In genomic region chr5:56479701-56480304, GRCh38 we compare ENCODE assay signal across 8 cellular contexts.
DNase-seq lines count a peak whose midpoint lies in the region; ATAC-seq lines count a peak whose summit lies in the region.

No MANE protein-coding gene starts in this region.

- peak; percentile 39 for ATAC-seq in HG03108 (IDR thresholded peaks at IDR 0.05; ENCODE audit: unreplicated experiment)
- ATAC-seq in GM21825 (IDR thresholded peaks at IDR 0.05; ENCODE audit: unreplicated experiment): no peak

- H3K27me3 Mint-ChIP-seq in activated T-helper 2 cell treated with anti-CD3 and anti-CD28 coated beads, Interferon-gamma antibody, Interleukin-2, Interleukin-4, amounts not matched to agents 10 μg/mL and 5 μg/mL and 100 μg/mL, durations not matched to agents 14 hours and 24 hours and 36 hours (ENCODE audit: low read depth): no peaks in the 10 kb centered on the region

- DNase-seq in G401 (ENCODE audit: low spot score): peak; percentile 82
- DNase-seq in activated T-helper 2 cell treated with anti-CD3 and anti-CD28 coated beads, Interferon-gamma antibody, Interleukin-2, Interleukin-4, amounts not matched to agents 10 μg/mL and 5 μg/mL and 100 μg/mL, durations not matched to agents 14 hours and 24 hours and 36 hours (ENCODE audit: low spot score): peak; percentile 42
- DNase-seq in inferior parietal cortex (ENCODE audit: extremely low spot score): peak; percentile 27
- peak in 5 of 6 experiments; percentile 8 to 34 (median 16) for DNase-seq in stimulated activated naive CD4-positive, alpha-beta T cell (lab: John Stamatoyannopoulos, UW)
- no peak for DNase-seq in DMS 273 treated with DMSO at 0.1 percent for 48 hours (lab: John Stamatoyannopoulos, UW)
- no peak for DNase-seq in HCEC 1CT

- H3K4me3 Mint-ChIP-seq in activated T-helper 2 cell treated with anti-CD3 and anti-CD28 coated beads, Interferon-gamma antibody, Interleukin-2, Interleukin-4, amounts not matched to agents 10 μg/mL and 5 μg/mL and 100 μg/mL, durations not matched to agents 14 hours and 24 hours and 36 hours (ENCODE audit: low read depth): peak overlapping the region; percentile 79

- peak overlapping the region; percentile 85 for H3K27ac Mint-ChIP-seq in activated T-helper 2 cell treated with anti-CD3 and anti-CD28 coated beads, Interferon-gamma antibody, Interleukin-2, Interleukin-4, amounts not matched to agents 10 μg/mL and 5 μg/mL and 100 μg/mL, durations not matched to agents 14 hours and 24 hours and 36 hours

- in situ Hi-C loops in G401 (cut with HindIII; ENCODE audit: low sequenced_read_pairs): no loop called here

- intact Hi-C loops in activated T-helper 2 cell treated with anti-CD3 and anti-CD28 coated beads, Interferon-gamma antibody, Interleukin-2, Interleukin-4, amounts not matched to agents 10 μg/mL and 5 μg/mL and 100 μg/mL, durations not matched to agents 14 hours and 24 hours and 36 hours (cut with micrococcal nuclease): loop anchor here (1.0 to 5.0 kb wide), 5 partner anchors 11 to 212 kb away; no protein-coding TSS in a partner anchor

- H3K4me1 Mint-ChIP-seq in activated T-helper 2 cell treated with anti-CD3 and anti-CD28 coated beads, Interferon-gamma antibody, Interleukin-2, Interleukin-4, amounts not matched to agents 10 μg/mL and 5 μg/mL and 100 μg/mL, durations not matched to agents 14 hours and 24 hours and 36 hours (ENCODE audit: low read depth): peaks cover 52% of the 10 kb centered on the region

- H3K36me3 Mint-ChIP-seq in activated T-helper 2 cell treated with anti-CD3 and anti-CD28 coated beads, Interferon-gamma antibody, Interleukin-2, Interleukin-4, amounts not matched to agents 10 μg/mL and 5 μg/mL and 100 μg/mL, durations not matched to agents 14 hours and 24 hours and 36 hours (ENCODE audit: low read depth): peaks cover 4% of the 10 kb centered on the region

- no peaks in the 10 kb centered on the region for H3K9me3 Mint-ChIP-seq in activated T-helper 2 cell treated with anti-CD3 and anti-CD28 coated beads, Interferon-gamma antibody, Interleukin-2, Interleukin-4, amounts not matched to agents 10 μg/mL and 5 μg/mL and 100 μg/mL, durations not matched to agents 14 hours and 24 hours and 36 hours

Comparison
In these comparisons a context has a peak if more than half of its experiments do, and no peak if none do; other contexts are left out.
1. DNase-seq: peak in G401 (single experiment), activated T-helper 2 cell treated with anti-CD3 and anti-CD28 coated beads, Interferon-gamma antibody, Interleukin-2, Interleukin-4, amounts not matched to agents 10 μg/mL and 5 μg/mL and 100 μg/mL, durations not matched to agents 14 hours and 24 hours and 36 hours (single experiment), inferior parietal cortex (single experiment) and stimulated activated naive CD4-positive, alpha-beta T cell (5 of 6); none in DMS 273 treated with DMSO at 0.1 percent for 48 hours (single experiment) and HCEC 1CT (single experiment).